ENCODE assay signal across 8 cellular contexts in the genomic region with DNA sequence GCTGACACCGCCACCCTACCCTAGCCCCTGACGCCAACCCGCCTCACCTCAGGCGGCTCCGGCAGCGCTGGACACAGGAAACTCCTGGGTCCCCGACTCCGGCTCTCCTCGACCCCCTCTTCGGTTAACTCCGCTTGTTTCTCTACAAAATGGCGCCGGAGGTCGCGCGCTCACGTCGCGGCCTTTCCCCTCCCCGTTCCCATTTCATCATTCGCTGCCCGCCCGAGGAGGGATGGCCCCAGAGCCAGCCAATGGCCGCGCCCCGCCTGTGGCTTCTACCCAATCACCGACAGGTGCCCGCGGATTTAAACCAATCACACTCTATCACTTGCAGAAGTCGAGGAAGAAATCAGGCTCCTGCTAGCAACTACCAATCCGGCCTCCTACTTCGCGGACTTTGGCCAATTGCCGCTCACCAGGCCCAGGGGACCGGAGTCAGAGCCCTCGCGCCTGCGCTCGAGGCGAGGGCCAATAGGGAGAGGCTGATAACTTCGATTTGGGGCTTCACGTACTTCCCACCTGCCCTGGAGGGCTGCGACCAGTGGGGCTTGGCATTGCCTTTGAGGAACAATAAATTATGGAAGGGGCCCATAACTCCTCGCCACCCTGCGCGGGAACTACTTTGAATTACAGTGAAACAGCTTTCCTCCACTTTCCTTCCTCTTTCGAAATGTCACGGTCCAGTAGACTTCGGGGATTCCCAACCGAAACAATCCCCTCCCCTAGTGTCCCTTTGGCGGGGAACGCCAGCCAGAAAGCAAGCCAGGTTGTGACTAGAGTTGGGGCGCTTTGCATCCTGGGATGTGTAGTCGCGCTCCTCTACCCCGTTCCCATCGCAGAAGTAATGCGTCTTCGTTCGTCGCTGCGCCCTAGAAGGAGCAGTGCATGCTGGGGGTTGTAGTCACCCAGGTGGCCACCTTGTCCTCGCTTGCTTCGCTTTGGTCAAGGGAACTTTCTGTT. TPM values are rescaled to one million over a fixed set of nuclear protein-coding genes. Genes with fewer than 3 reads are reported as not detected.
DNase-seq lines count a peak whose midpoint lies in the region; ATAC-seq and TF ChIP-seq lines count a peak whose summit lies in the region.

Gene CNOT1 (minus strand): TSS at position 146 of the 960 bp plus-strand sequence. CDS start 30,489 bp downstream, outside the sequence.

- H3K4me2 ChIP-seq in parathyroid adenoma (ENCODE audit: low read length) = peak within 1 kb of the TSS; percentile 79

- H3K27me3 ChIP-seq in adipocyte (replicated peaks; ENCODE audit: control insufficient read depth, insufficient read depth, low read length) = no peaks in the 10 kb centered on the region
- H3K27me3 ChIP-seq in cardiac muscle cell = no peaks in the 10 kb centered on the region
- no peaks in the 10 kb centered on the region for H3K27me3 ChIP-seq in parathyroid adenoma (ENCODE audit: control insufficient read depth, insufficient read depth, low read length)
- H3K27me3 ChIP-seq in tibial nerve = no peaks in the 10 kb centered on the region

- H2AFZ ChIP-seq in parathyroid adenoma = peak within 1 kb of the TSS; percentile 98

- H3K79me2 ChIP-seq in parathyroid adenoma = peaks cover 21% of the 10 kb centered on the region

- H3K9ac ChIP-seq in adipocyte (ENCODE audit: low read length) (peak within 1 kb of the TSS; percentile 99), parathyroid adenoma (peak within 1 kb of the TSS; percentile 97)

- TF ChIP-seq CTCF in GM12875 (IDR thresholded peaks at IDR 0.05; ENCODE audit: borderline replicate concordance, insufficient read depth, low read depth, low read length) = no peak
- TF ChIP-seq CTCF in cardiac muscle cell (IDR thresholded peaks at IDR 0.05; ENCODE audit: low read depth, low read length) = no peak
- TF ChIP-seq CTCF in parathyroid adenoma (IDR thresholded peaks at IDR 0.05) = no peak
- TF ChIP-seq CTCF in tibial nerve (IDR thresholded peaks at IDR 0.05) = peak in 2 of 5 experiments; percentile 76 to 82

- H3K4me3 ChIP-seq in GM12875 (ENCODE audit: low read depth, low read length) = peak within 1 kb of the TSS; percentile 68
- peak within 1 kb of the TSS; percentile 98 for H3K4me3 ChIP-seq in adipocyte (ENCODE audit: low read length)
- H3K4me3 ChIP-seq in cardiac muscle cell = peak within 1 kb of the TSS; percentile 97
- H3K4me3 ChIP-seq in parathyroid adenoma (ENCODE audit: low read depth, low read length) = peak within 1 kb of the TSS; percentile 98
- peak within 1 kb of the TSS; percentile 77 to 100 (median 90) for H3K4me3 ChIP-seq in tibial nerve

- ATAC-seq in HG02798 (IDR thresholded peaks at IDR 0.05; ENCODE audit: poor library complexity, unreplicated experiment) = peak; percentile 90

- DNase-seq in NCI-H1436 (lab: John Stamatoyannopoulos, UW) = peak; percentile 98
- DNase-seq in T follicular helper cell (ENCODE audit: low read depth) = peak; percentile 95
- peak; percentile 99 for DNase-seq in adipocyte (ENCODE audit: low read depth)
- peak; percentile 97 to 100 for DNase-seq in cardiac muscle cell (ENCODE audit: low read depth in 1 of 2, low spot score in 1 of 2)
- DNase-seq in tibial nerve (ENCODE audit: low spot score in 2 of 2) = peak; percentile 98

- 0% methylated on average over 50 to 60 of the region's 64 CpGs for WGBS in tibial nerve, 2 donors

- H3K9me3 ChIP-seq in adipocyte (ENCODE audit: control insufficient read depth, low read length) (no peaks in the 10 kb centered on the region), cardiac muscle cell (ENCODE audit: low read depth) (no peaks in the 10 kb centered on the region), parathyroid adenoma (ENCODE audit: control insufficient read depth, low read length) (no peaks in the 10 kb centered on the region), tibial nerve (no peaks in the 10 kb centered on the region)

- H3K27ac ChIP-seq in cardiac muscle cell (peak within 1 kb of the TSS; percentile 99), parathyroid adenoma (peak within 1 kb of the TSS; percentile 98), tibial nerve (peak within 1 kb of the TSS; percentile 91 to 99 (median 99))

- TF ChIP-seq POLR2A in tibial nerve (IDR thresholded peaks at IDR 0.05) = peak; percentile 72 to 88

- peak; percentile 53 to 93 for TF ChIP-seq EP300 in tibial nerve (IDR thresholded peaks at IDR 0.05)

- H3K36me3 ChIP-seq in adipocyte (ENCODE audit: control insufficient read depth, insufficient read depth, low read length, severe bottlenecking) (no peaks in the 10 kb centered on the region), cardiac muscle cell (no peaks in the 10 kb centered on the region), parathyroid adenoma (ENCODE audit: control insufficient read depth, insufficient read depth, low read length) (no peaks in the 10 kb centered on the region), tibial nerve (no peaks in the 10 kb centered on the region)

- H3K4me1 ChIP-seq in adipocyte (ENCODE audit: control insufficient read depth, insufficient read depth, low read length) (peaks cover 4% of the 10 kb centered on the region), cardiac muscle cell (ENCODE audit: low read depth) (peaks cover 7% of the 10 kb centered on the region), parathyroid adenoma (peaks cover 2% of the 10 kb centered on the region), tibial nerve (peaks cover 0 to 23% (median 14%) of the 10 kb centered on the region in 4 donors)

RNA-seq across cellular contexts. Expression of gene CNOT1, which starts in this region (rescaled TPM):
- total RNA-seq in cardiac muscle cell = 71.8 and 73.1 TPM in 2 replicates
- polyA plus RNA-seq in cardiac muscle cell = 49.3 and 69.3 TPM in 2 replicates
- 100 to 1,000 TPM in 2 of 4 donors, 10 to 100 TPM in 2; 80.8 to 122 (median 105) TPM for total RNA-seq in tibial nerve

Comparison
In these comparisons a context has a peak if more than half of its experiments do, and no peak if none do; other contexts are left out.
1. Peak in every context shown above with its lines: DNase-seq, ATAC-seq, H3K4me3 ChIP-seq and H3K27ac ChIP-seq.